ENCODE assay signal across 18 cellular contexts in the genomic region with DNA sequence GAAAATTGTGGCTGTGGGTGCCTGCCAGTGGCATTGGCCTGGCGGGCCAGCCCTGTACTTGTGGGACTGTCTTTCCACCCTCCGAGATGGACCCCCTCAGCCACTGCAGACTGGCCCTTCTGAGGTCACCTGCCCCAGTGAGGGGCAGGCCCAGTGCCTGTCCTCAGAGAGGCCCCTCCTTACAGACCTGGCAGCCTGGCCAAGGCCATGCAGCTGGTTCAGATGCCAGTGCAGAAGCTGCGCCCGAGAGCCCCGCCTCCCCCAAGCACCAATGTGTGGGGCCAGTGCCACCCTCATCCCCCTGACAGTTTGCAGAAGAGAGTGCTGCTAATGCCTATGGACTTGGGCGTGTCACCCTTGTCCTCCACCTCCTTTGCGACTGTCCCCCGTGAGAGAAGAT. TPM values are rescaled to one million over a fixed set of nuclear protein-coding genes. Genes with fewer than 3 reads are reported as not detected.
DNase-seq lines count a peak whose midpoint lies in the region; ATAC-seq, FAIRE-seq and TF ChIP-seq lines count a peak whose summit lies in the region.
"Had no signal": no experiment of that assay in that cellular context is flagged by ENCODE, and none has a peak within 500 bp of the region (broad histone marks: within the 10 kb centered on the region; RNA-seq: fewer than 3 reads in every experiment).

No MANE protein-coding gene starts in this region.

- intact Hi-C loops in Right ventricle myocardium inferior (cut with DNase I) = no loop called here
- intact Hi-C loops in CD14-positive monocyte (cut with micrococcal nuclease) = no loop called here
- intact Hi-C loops in GM12878 (cut with micrococcal nuclease; ENCODE audit: unreplicated experiment) = no loop called here
- intact Hi-C loops in spleen (cut with DNase I; ENCODE audit: low total_unique reads) = no loop called here

- TF ChIP-seq POLR2A in GM12878 (IDR thresholded peaks at IDR 0.05; ENCODE audit: low read depth, low read length) (peak; percentile 29; the same call in 1 of the 2 replicates), spleen (IDR thresholded peaks at IDR 0.05) (no peak)

- H3K27me3 Mint-ChIP-seq in CD14-positive monocyte (ENCODE audit: low read depth in 3 of 3) = no peaks in the 10 kb centered on the region
- H3K27me3 Mint-ChIP-seq: CD4-positive, alpha-beta memory T cell had no signal

- RAD21 ChIA-PET in GM12878 (lab: Charles Lee; ENCODE audit: unreplicated experiment) = no interaction called here

- SMC1A ChIA-PET in GM12878 (lab: Charles Lee; ENCODE audit: uncharacterized antibody, unreplicated experiment) = no interaction called here

- BruUV-seq in GM12878 (replicated peaks; lab: Mats Ljungman, UMichigan) = no TSS peak

- H3K9ac ChIP-seq in GM12878 (ENCODE audit: control insufficient read depth, insufficient read depth, low read length) = no peak overlapping the region

- H3K27ac Mint-ChIP-seq in CD14-positive monocyte = no peak overlapping the region

- H3K79me2 ChIP-seq in GM12878 (ENCODE audit: control insufficient read depth, insufficient read depth, low read length) = no peaks in the 10 kb centered on the region

- no peaks in the 10 kb centered on the region for H4K20me1 ChIP-seq in GM12878 (ENCODE audit: control insufficient read depth, insufficient read depth)

- H3K36me3 Mint-ChIP-seq in CD14-positive monocyte = peaks cover 87 to 100% of the 10 kb centered on the region in 2 donors

- no peak overlapping the region for H3K4me2 ChIP-seq in GM12878 (ENCODE audit: control insufficient read depth, insufficient read depth)

- H3K4me3 Mint-ChIP-seq in CD14-positive monocyte = no peak overlapping the region
- H3K4me3 Mint-ChIP-seq: CD4-positive, alpha-beta memory T cell had no signal

- no peaks in the 10 kb centered on the region for H3K4me1 Mint-ChIP-seq in CD14-positive monocyte
- H3K4me1 Mint-ChIP-seq: CD4-positive, alpha-beta memory T cell had no signal

- in situ Hi-C loops in GM12878 (cut with MboI) = no loop called here

- H3K27me3 ChIP-seq in right atrium auricular region = no peaks in the 10 kb centered on the region
- no peaks in the 10 kb centered on the region for H3K27me3 ChIP-seq in GM12878 (replicated peaks in 1 of 2; ENCODE audit: control insufficient read depth in 2 of 2, insufficient read depth in 2 of 2, low read length in 1 of 2)
- no peaks in the 10 kb centered on the region for H3K27me3 ChIP-seq in spleen (replicated peaks in 1 of 7)
- H3K27me3 ChIP-seq: BE2C had no signal

- WGBS in GM12878 (ENCODE audit: insufficient coverage, insufficient replicate concordance, low lambda C conversion rate, missing lambda C conversion rate) = 89% methylated on average over 8 of the region's 8 CpGs
- WGBS in spleen, 5 donors = 85 to 100% (median 92%) methylated on average over 3 to 8 of the region's 8 CpGs

- POLR2A ChIA-PET in GM12878 (lab: Charles Lee) = no interaction called here

- DNase-seq in Right ventricle myocardium inferior (ENCODE audit: missing footprints) = peak; percentile 56
- DNase-seq in right atrium auricular region (ENCODE audit: low spot score) = no peak
- DNase-seq in CD14-positive monocyte (ENCODE audit: low spot score) = peak; percentile 36
- DNase-seq in GM12878 (ENCODE audit: low read depth, low spot score) = no peak
- DNase-seq in spleen = peak; percentile 66
- DNase-seq in COR-L47 (lab: John Stamatoyannopoulos, UW) = no peak
- DNase-seq in stimulated activated CD4-positive, alpha-beta T cell treated with anti-CD3 and anti-CD28 coated beads, Interleukin-1b, Interleukin-23, amount 100 ng/mL, for 48 hours = no peak
- DNase-seq: BE2C; CD4-positive, alpha-beta memory T cell; DMS53; NCI-H1417; NCI-H187; NCI-H2227 treated with DMSO at 0.1 percent for 48 hours; NCI-H510A treated with DMSO at 0.1 percent for 48 hours; NCI-H774; OCI-M1; SHP77 treated with DMSO at 0.1 percent for 48 hours had no signal

- H3K27ac ChIP-seq in right atrium auricular region (no peak overlapping the region), GM12878 (ENCODE audit: control insufficient read depth, insufficient read depth) (no peak overlapping the region), spleen (no peak overlapping the region)

- H3K36me3 ChIP-seq in right atrium auricular region = peaks cover 66% of the 10 kb centered on the region
- H3K36me3 ChIP-seq in GM12878 (ENCODE audit: control insufficient read depth in 2 of 2, insufficient read depth in 2 of 2, low read length in 1 of 2) = peaks cover 12 to 45% of the 10 kb centered on the region in 2 experiments
- peaks cover 2 to 100% (median 98%) of the 10 kb centered on the region in 6 donors for H3K36me3 ChIP-seq in spleen

- TF ChIP-seq CTCF in right atrium auricular region (IDR thresholded peaks at IDR 0.05) (no peak), CD14-positive monocyte (IDR thresholded peaks at IDR 0.05) (no peak), GM12878 (IDR thresholded peaks at IDR 0.05 in 2 of 3, conservative IDR thresholded peaks at IDR 0.05 in 1 of 3; ENCODE audit: control insufficient read depth in 2 of 3, extremely low read depth in 1 of 3, insufficient read depth in 1 of 3, low read depth in 3 of 3, low read length in 3 of 3) (no peak), spleen (IDR thresholded peaks at IDR 0.05 in 8 of 11, conservative IDR thresholded peaks at IDR 0.05 in 3 of 11) (no peak)

- peaks cover 0 to under 1% of the 10 kb centered on the region in 2 donors for H3K9me3 ChIP-seq in right atrium auricular region
- H3K9me3 ChIP-seq in GM12878 (replicated peaks; ENCODE audit: control insufficient read depth, insufficient read depth, low read length) = peaks cover 6% of the 10 kb centered on the region; the same call in 2 of the 3 replicates
- H3K9me3 ChIP-seq in spleen = peaks cover 0 to 18% (median 10%) of the 10 kb centered on the region in 8 donors
- H3K9me3 ChIP-seq: BE2C, HAP-1 had no signal

- TF ChIP-seq RAD21 in GM12878 (IDR thresholded peaks at IDR 0.05; ENCODE audit: insufficient read depth, low read depth, low read length) = no peak

- no peak overlapping the region for H2AFZ ChIP-seq in GM12878 (ENCODE audit: control insufficient read depth, low read depth, low read length)

- no peak for FAIRE-seq in GM12878 (lab: Jason Lieb, UNC)

- TF ChIP-seq EP300 in GM12878 (IDR thresholded peaks at IDR 0.05; ENCODE audit: borderline replicate concordance in 1 of 2, control insufficient read depth in 1 of 2, low read depth in 2 of 2, low read length in 2 of 2) = no peak

- ATAC-seq in Right ventricle myocardium inferior (peak; percentile 27), GM12878 (no peak)

- CTCF ChIA-PET in GM12878 (lab: Yijun Ruan, JAX) = no interaction called here

- H3K4me3 ChIP-seq in right atrium auricular region (no peak overlapping the region), GM12878 (no peak overlapping the region), spleen (no peak overlapping the region)
- H3K4me3 ChIP-seq: HAP-1 had no signal

- H3K4me1 ChIP-seq in right atrium auricular region = no peaks in the 10 kb centered on the region
- H3K4me1 ChIP-seq in GM12878 (ENCODE audit: control insufficient read depth, insufficient read depth, low read length) = no peaks in the 10 kb centered on the region
- H3K4me1 ChIP-seq in spleen = no peaks in the 10 kb centered on the region
- H3K4me1 ChIP-seq: BE2C, HAP-1 had no signal

- H3K9me3 Mint-ChIP-seq in CD14-positive monocyte = peaks cover 26 to 50% (median 41%) of the 10 kb centered on the region in 7 donors

RNA-seq across cellular contexts. Expression of gene ZNF316, which starts 10.0 kb away (rescaled TPM):
- 16.5 TPM for total RNA-seq in Right ventricle myocardium inferior
- 10 to 100 TPM in 1 of 2 donors, 1 to 10 TPM in 1; 9.0 to 12.6 TPM for total RNA-seq in right atrium auricular region
- polyA plus RNA-seq in CD14-positive monocyte = 1 to 10 TPM in 1 of 2 donors, under 1 TPM in 1; 0.66 to 1.2 TPM
- 42.1 and 54.6 TPM in 2 replicates for total RNA-seq in GM12878 (2013; cell fraction: nucleolus; rRNA removed)
- total RNA-seq in GM12878 (2014; rRNA removed) = 10.4 and 12.8 TPM in 2 replicates
- total RNA-seq in GM12878 (2014; rRNA removed; fragmentation: Illumina TruSeq; extraction: Trizol) = 4.3 and 5.4 TPM in 2 replicates
- 22.7 and 28.9 TPM in 2 replicates for total RNA-seq in GM12878 (2021)
- 7.2 TPM for polyA plus RNA-seq in GM12878 (2011; ENCODE audit: low read depth)
- polyA plus RNA-seq in GM12878 (2011; rRNA removed) = 12.5 and 13.8 TPM in 2 replicates
- polyA plus RNA-seq in GM12878 (2011; cell fraction: cytosol; rRNA removed) = 8.4 and 13.7 TPM in 2 replicates
- polyA plus RNA-seq in GM12878 (2011; cell fraction: nucleus; rRNA removed) = 66.9 and 83.1 TPM in 2 replicates
- 21.4 and 26.2 TPM in 2 replicates for polyA plus RNA-seq in GM12878 (2012)
- polyA plus RNA-seq in GM12878 (2014; fragmentation: Illumina TruSeq; extraction: Trizol) = 6.1 and 9.2 TPM in 2 replicates
- polyA plus RNA-seq in GM12878 (2014; fragmentation: Nextera tagmentation; extraction: Ambion mirVana) = under 1 TPM; 0.03 to 0.26 TPM
- 15.1 and 19.3 TPM in 2 replicates for polyA plus RNA-seq in GM12878 (2014; rRNA removed)
- polyA plus RNA-seq in GM12878 (2016; fragmentation: Nextera tagmentation; extraction: Ambion mirVana) = 1 to 10 TPM in 1 of 2 experiments, under 1 TPM in 1; 0.30 to 1.1 TPM
- polyA minus RNA-seq in GM12878 (2011; rRNA and poly(A)+ RNA removed) = 4.6 and 8.1 TPM in 2 replicates
- polyA minus RNA-seq in GM12878 (2011; cell fraction: cytosol; rRNA and poly(A)+ RNA removed) = 4.3 and 7.5 TPM in 2 replicates
- 8.0 and 12.3 TPM in 2 replicates for polyA minus RNA-seq in GM12878 (2011; cell fraction: nucleus; rRNA and poly(A)+ RNA removed)
- total RNA-seq in spleen = 10 to 100 TPM; 34.6 to 60.5 (median 45.6) TPM
- 10 to 100 TPM in 2 of 3 donors, 1 to 10 TPM in 1; 9.5 to 44.0 (median 14.1) TPM for polyA plus RNA-seq in spleen

RNA-seq across cellular contexts. Expression of gene ZNF853, which starts 31.7 kb away (rescaled TPM):
- 10.3 TPM for total RNA-seq in Right ventricle myocardium inferior
- 10 to 100 TPM; 13.3 to 25.2 TPM for total RNA-seq in right atrium auricular region
- not detected for polyA plus RNA-seq in CD14-positive monocyte
- total RNA-seq in GM12878 (2013; cell fraction: nucleolus; rRNA removed) = 0.61 and 0.73 TPM in 2 replicates
- 0.05 and 0.06 TPM in 2 replicates for total RNA-seq in GM12878 (2014; rRNA removed)
- 0.04 and 0.05 TPM in 2 replicates for total RNA-seq in GM12878 (2014; rRNA removed; fragmentation: Illumina TruSeq; extraction: Trizol)
- 0.11 and 0.13 TPM in 2 replicates for total RNA-seq in GM12878 (2021)
- 0.12 TPM for polyA plus RNA-seq in GM12878 (2011; ENCODE audit: low read depth)
- polyA plus RNA-seq in GM12878 (2011; rRNA removed) = 0.17 and 0.26 TPM in 2 replicates
- 0.25 and 0.33 TPM in 2 replicates for polyA plus RNA-seq in GM12878 (2011; cell fraction: cytosol; rRNA removed)
- polyA plus RNA-seq in GM12878 (2011; cell fraction: nucleus; rRNA removed) = 0.22 and 0.27 TPM in 2 replicates
- 0.19 and 0.25 TPM in 2 replicates for polyA plus RNA-seq in GM12878 (2012)
- polyA plus RNA-seq in GM12878 (2014; fragmentation: Illumina TruSeq; extraction: Trizol) = 0.04 and 0.05 TPM in 2 replicates
- polyA plus RNA-seq in GM12878 (2014; fragmentation: Nextera tagmentation; extraction: Ambion mirVana) = not detected
- polyA plus RNA-seq in GM12878 (2014; rRNA removed) = 0.05 TPM in 1 of 2 replicates, not detected in the other
- under 1 TPM in 1 of 2 experiments, not detected in 1; 0.04 TPM for polyA plus RNA-seq in GM12878 (2016; fragmentation: Nextera tagmentation; extraction: Ambion mirVana)
- polyA minus RNA-seq in GM12878 (2011; rRNA and poly(A)+ RNA removed) = 0.29 and 0.46 TPM in 2 replicates
- polyA minus RNA-seq in GM12878 (2011; cell fraction: cytosol; rRNA and poly(A)+ RNA removed) = 0.21 and 0.40 TPM in 2 replicates
- 0.12 TPM in 1 of 2 replicates, not detected in the other for polyA minus RNA-seq in GM12878 (2011; cell fraction: nucleus; rRNA and poly(A)+ RNA removed)
- 10 to 100 TPM in 1 of 7 donors, 1 to 10 TPM in 6; 3.7 to 10.1 (median 5.8) TPM for total RNA-seq in spleen
- 1 to 10 TPM; 1.3 to 2.3 (median 1.5) TPM for polyA plus RNA-seq in spleen

RNA-seq across cellular contexts. Expression of gene INTS15, which starts 57.3 kb away (rescaled TPM):
- total RNA-seq in Right ventricle myocardium inferior (15.9 TPM), right atrium auricular region (10 to 100 TPM; 12.5 to 19.5 TPM), GM12878 (2014; rRNA removed) (25.4 and 28.9 TPM in 2 replicates), GM12878 (2014; rRNA removed; fragmentation: Illumina TruSeq; extraction: Trizol) (11.2 and 11.4 TPM in 2 replicates), GM12878 (2021) (25.4 and 28.2 TPM in 2 replicates), spleen (10 to 100 TPM; 29.8 to 43.9 (median 37.8) TPM)
- polyA plus RNA-seq in CD14-positive monocyte (10 to 100 TPM; 16.9 to 17.2 TPM), GM12878 (2011; rRNA removed) (13.2 and 18.5 TPM in 2 replicates), GM12878 (2014; fragmentation: Illumina TruSeq; extraction: Trizol) (25.3 and 27.2 TPM in 2 replicates), GM12878 (2014; fragmentation: Nextera tagmentation; extraction: Ambion mirVana) (1 to 10 TPM in 1 of 2 experiments, under 1 TPM in 1; 0.89 to 2.4 TPM), GM12878 (2014; rRNA removed) (26.9 and 28.1 TPM in 2 replicates), GM12878 (2016; fragmentation: Nextera tagmentation; extraction: Ambion mirVana) (10 to 100 TPM; 14.9 to 15.1 TPM), spleen (10 to 100 TPM; 14.3 to 31.5 (median 27.2) TPM)
- total RNA-seq in GM12878 (2013; cell fraction: nucleolus; rRNA removed) = 29.3 and 43.0 TPM in 2 replicates
- 5.8 TPM for polyA plus RNA-seq in GM12878 (2011; ENCODE audit: low read depth)
- polyA plus RNA-seq in GM12878 (2011; cell fraction: cytosol; rRNA removed) = 28.0 and 32.3 TPM in 2 replicates
- polyA plus RNA-seq in GM12878 (2011; cell fraction: nucleus; rRNA removed) = 34.2 and 49.2 TPM in 2 replicates
- 13.2 and 20.1 TPM in 2 replicates for polyA plus RNA-seq in GM12878 (2012)
- 8.1 and 22.3 TPM in 2 replicates for polyA minus RNA-seq in GM12878 (2011; rRNA and poly(A)+ RNA removed)
- 8.2 and 10.6 TPM in 2 replicates for polyA minus RNA-seq in GM12878 (2011; cell fraction: cytosol; rRNA and poly(A)+ RNA removed)
- 10.9 and 11.7 TPM in 2 replicates for polyA minus RNA-seq in GM12878 (2011; cell fraction: nucleus; rRNA and poly(A)+ RNA removed)

RNA-seq across cellular contexts. Expression of gene ZNF12, which starts 59.7 kb away (rescaled TPM):
- 13.2 TPM for total RNA-seq in Right ventricle myocardium inferior
- total RNA-seq in right atrium auricular region = 10 to 100 TPM; 13.9 to 14.2 TPM
- 1 to 10 TPM; 5.7 to 8.1 TPM for polyA plus RNA-seq in CD14-positive monocyte
- 85.3 and 92.5 TPM in 2 replicates for total RNA-seq in GM12878 (2013; cell fraction: nucleolus; rRNA removed)
- total RNA-seq in GM12878 (2014; rRNA removed) = 17.4 and 18.6 TPM in 2 replicates
- total RNA-seq in GM12878 (2014; rRNA removed; fragmentation: Illumina TruSeq; extraction: Trizol) = 17.3 and 19.2 TPM in 2 replicates
- 20.4 and 22.6 TPM in 2 replicates for total RNA-seq in GM12878 (2021)
- polyA plus RNA-seq in GM12878 (2011; ENCODE audit: low read depth) = 6.4 TPM
- polyA plus RNA-seq in GM12878 (2011; rRNA removed) = 38.1 and 58.1 TPM in 2 replicates
- polyA plus RNA-seq in GM12878 (2011; cell fraction: cytosol; rRNA removed) = 11.3 and 12.9 TPM in 2 replicates
- polyA plus RNA-seq in GM12878 (2011; cell fraction: nucleus; rRNA removed) = 64.0 and 95.4 TPM in 2 replicates
- 12.3 and 18.3 TPM in 2 replicates for polyA plus RNA-seq in GM12878 (2012)
- 17.8 and 18.1 TPM in 2 replicates for polyA plus RNA-seq in GM12878 (2014; fragmentation: Illumina TruSeq; extraction: Trizol)
- 1 to 10 TPM; 6.7 to 7.2 TPM for polyA plus RNA-seq in GM12878 (2014; fragmentation: Nextera tagmentation; extraction: Ambion mirVana)
- polyA plus RNA-seq in GM12878 (2014; rRNA removed) = 11.4 and 16.2 TPM in 2 replicates
- polyA plus RNA-seq in GM12878 (2016; fragmentation: Nextera tagmentation; extraction: Ambion mirVana) = 10 to 100 TPM in 1 of 2 experiments, 1 to 10 TPM in 1; 8.7 to 10.1 TPM
- 23.6 and 35.8 TPM in 2 replicates for polyA minus RNA-seq in GM12878 (2011; rRNA and poly(A)+ RNA removed)
- polyA minus RNA-seq in GM12878 (2011; cell fraction: cytosol; rRNA and poly(A)+ RNA removed) = 8.9 and 17.6 TPM in 2 replicates
- polyA minus RNA-seq in GM12878 (2011; cell fraction: nucleus; rRNA and poly(A)+ RNA removed) = 20.7 and 20.9 TPM in 2 replicates
- total RNA-seq in spleen = 10 to 100 TPM; 29.0 to 43.2 (median 30.6) TPM
- 10 to 100 TPM in 2 of 3 donors, 1 to 10 TPM in 1; 9.7 to 16.2 (median 12.9) TPM for polyA plus RNA-seq in spleen

Comparison
In these comparisons a context has a peak if more than half of its experiments do, and no peak if none do; other contexts are left out.
1. DNase-seq: peak in Right ventricle myocardium inferior (single experiment), CD14-positive monocyte (single experiment) and spleen (single experiment); none in right atrium auricular region (single experiment), GM12878 (single experiment), COR-L47 (single experiment) and stimulated activated CD4-positive, alpha-beta T cell treated with anti-CD3 and anti-CD28 coated beads, Interleukin-1b, Interleukin-23, amount 100 ng/mL, for 48 hours (single experiment).